ENCODE assay signal across 9 cellular contexts in the genomic region with DNA sequence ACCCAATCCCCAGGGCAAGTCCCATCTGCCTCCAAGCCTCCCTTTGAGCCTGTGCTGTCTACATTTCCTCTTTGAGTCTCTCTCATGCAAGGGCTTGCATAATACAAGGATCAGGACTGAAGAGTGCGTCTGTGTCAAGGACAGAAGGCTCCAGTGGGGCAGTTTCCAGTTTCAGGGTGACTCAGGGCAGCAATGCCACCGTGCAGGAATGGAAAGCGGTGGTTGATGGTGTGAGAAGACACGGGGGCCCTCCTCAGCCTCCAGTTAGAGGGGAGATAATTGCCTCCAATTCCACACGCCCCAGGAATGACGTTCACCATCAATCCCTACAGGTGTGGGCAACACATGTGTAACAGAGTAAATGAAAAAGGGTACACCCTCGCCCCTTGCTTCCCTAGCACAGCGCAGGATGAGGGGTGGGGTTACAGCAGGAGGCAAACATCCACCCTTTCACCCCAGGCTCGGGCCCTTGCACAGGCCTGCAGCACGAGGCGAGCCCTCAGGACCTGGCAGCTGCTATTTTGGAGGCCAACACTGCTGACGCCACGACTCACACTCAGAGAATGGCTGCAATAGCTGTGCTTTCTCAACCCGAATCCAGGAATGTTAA. TPM values are rescaled to one million over a fixed set of nuclear protein-coding genes. Genes with fewer than 3 reads are reported as not detected.
DNase-seq lines count a peak whose midpoint lies in the region; ATAC-seq lines count a peak whose summit lies in the region.
"Had no signal": no experiment of that assay in that cellular context is flagged by ENCODE, and none has a peak within 500 bp of the region (broad histone marks: within the 10 kb centered on the region; RNA-seq: fewer than 3 reads in every experiment).

No MANE protein-coding gene starts in this region.

- H3K4me3 Mint-ChIP-seq in T-helper 17 cell: peak overlapping the region; percentile 71

- ATAC-seq in GM21529 (IDR thresholded peaks at IDR 0.05; ENCODE audit: unreplicated experiment) (peak; percentile 68), T-helper 17 cell (no peak), left lobe of liver (peak; percentile 64)

- no peaks in the 10 kb centered on the region for H3K36me3 Mint-ChIP-seq in T-helper 17 cell (ENCODE audit: low read depth)

- no peaks in the 10 kb centered on the region for H3K27me3 Mint-ChIP-seq in T-helper 17 cell

- H3K4me1 Mint-ChIP-seq in T-helper 17 cell: peaks cover 9% of the 10 kb centered on the region

- no peaks in the 10 kb centered on the region for H3K9me3 ChIP-seq in T-helper 17 cell (ENCODE audit: control insufficient read depth, low read length, poor library complexity, severe bottlenecking)

- peak; percentile 38 for DNase-seq in AG20443 (ENCODE audit: low spot score)
- DNase-seq in T-helper 17 cell: no peak
- peak; percentile 60 for DNase-seq in left lobe of liver (ENCODE audit: low spot score)
- DNase-seq in cerebellar cortex (ENCODE audit: low spot score): no peak
- no peak for DNase-seq in 8988T
- no peak for DNase-seq in NCI-H2029 (lab: John Stamatoyannopoulos, UW)
- DNase-seq in NCI-H146 (lab: John Stamatoyannopoulos, UW): no peak
- DNase-seq: central memory CD4-positive, alpha-beta T cell had no signal

- H3K27ac Mint-ChIP-seq in T-helper 17 cell: no peak overlapping the region

RNA-seq across cellular contexts. Expression of gene SLC25A19, which starts 24.8 kb away (rescaled TPM):
- total RNA-seq in T-helper 17 cell (10 to 100 TPM; 13.7 to 15.1 TPM), left lobe of liver (3.6 TPM)

RNA-seq across cellular contexts. Expression of gene MIF4GD, which starts 43.0 kb away (rescaled TPM):
- 10 to 100 TPM; 27.0 to 35.0 TPM for total RNA-seq in T-helper 17 cell
- 7.7 TPM for total RNA-seq in left lobe of liver

RNA-seq across cellular contexts. Expression of gene MRPS7, which starts 52.4 kb away (rescaled TPM):
- total RNA-seq in T-helper 17 cell: 10 to 100 TPM; 33.9 to 35.6 TPM
- total RNA-seq in left lobe of liver: 36.1 TPM

RNA-seq across cellular contexts. Expression of gene GGA3, which starts 52.6 kb away (rescaled TPM):
- 10 to 100 TPM; 85.4 to 89.1 TPM for total RNA-seq in T-helper 17 cell
- total RNA-seq in left lobe of liver: 17.9 TPM

Comparison
In these comparisons a context has a peak if more than half of its experiments do, and no peak if none do; other contexts are left out.
1. DNase-seq: peak in AG20443 (single experiment) and left lobe of liver (single experiment); none in T-helper 17 cell (0 of 3), cerebellar cortex (single experiment), 8988T (single experiment), NCI-H2029 (single experiment) and NCI-H146 (single experiment).